In the genomic region with DNA sequence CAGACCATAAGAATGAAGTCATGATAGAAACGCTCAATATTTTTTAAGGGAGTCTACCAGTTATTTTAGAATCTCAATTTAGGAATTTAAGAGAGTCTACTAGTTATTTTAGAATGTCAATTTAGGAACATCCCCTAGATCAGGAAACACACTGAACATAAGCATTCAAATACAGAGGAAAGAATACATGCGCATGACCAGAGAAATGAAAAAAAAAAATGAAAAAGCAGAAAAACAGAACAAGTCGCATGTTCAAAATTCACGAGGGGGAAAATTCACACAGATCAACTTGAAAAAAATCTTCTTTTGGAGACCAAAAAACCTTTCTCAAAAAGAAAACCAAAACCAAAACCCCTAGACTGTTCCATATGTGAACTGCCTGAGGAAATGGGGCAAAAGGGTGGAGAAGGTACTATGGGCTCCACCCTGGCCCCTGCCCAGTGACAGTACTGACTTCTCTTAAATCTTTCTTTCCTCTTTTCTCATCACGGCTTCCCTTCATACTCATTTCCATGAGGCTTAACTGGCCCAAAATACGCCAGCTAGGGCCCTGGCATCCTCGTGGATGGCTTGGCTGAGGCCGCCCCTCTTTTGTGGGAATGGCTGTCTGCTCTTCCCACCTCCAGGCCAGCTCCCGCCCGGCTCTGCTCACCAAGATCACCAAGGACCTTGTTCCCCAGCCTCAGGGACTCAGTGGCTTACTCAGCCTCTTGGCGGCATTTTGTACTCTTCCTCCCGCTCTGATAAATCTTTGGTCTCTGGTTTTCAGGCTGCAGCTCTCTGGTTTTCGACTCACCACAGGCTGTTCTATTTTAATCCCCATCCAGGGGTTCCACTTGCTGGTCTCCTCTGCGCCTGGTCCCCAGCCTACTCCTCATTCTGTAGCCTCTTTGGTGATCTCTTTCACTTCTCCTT, we compare ENCODE assay signal across 8 cellular contexts. TPM values are rescaled to one million over a fixed set of nuclear protein-coding genes. Genes with fewer than 3 reads are reported as not detected.
DNase-seq lines count a peak whose midpoint lies in the region; ATAC-seq, FAIRE-seq and TF ChIP-seq lines count a peak whose summit lies in the region.

No MANE protein-coding gene starts in this region.

- no peak overlapping the region for H3K27ac ChIP-seq in OCI-LY3 (ENCODE audit: low read length)
- no peak overlapping the region for H3K27ac ChIP-seq in foreskin keratinocyte
- H3K27ac ChIP-seq in stomach: peak overlapping the region; percentile 2 to 65 (median 46)

- H3K27me3 Mint-ChIP-seq in HFFc6 (ENCODE audit: insufficient read depth): no peaks in the 10 kb centered on the region; the same call in none of the 2 replicates

- H3K9me3 Mint-ChIP-seq in HFFc6: no peaks in the 10 kb centered on the region

- TF ChIP-seq CTCF in HFFc6 (IDR thresholded peaks at IDR 0.05) (no peak), OCI-LY3 (IDR thresholded peaks at IDR 0.05; ENCODE audit: low read depth, low read length) (no peak), foreskin keratinocyte (conservative IDR thresholded peaks at IDR 0.05) (no peak), stomach (IDR thresholded peaks at IDR 0.05) (no peak), D721Med (IDR thresholded peaks at IDR 0.05; ENCODE audit: insufficient read depth, missing control alignments) (no peak)

- H3K9me3 ChIP-seq in OCI-LY3 (ENCODE audit: insufficient read depth, low read length): no peaks in the 10 kb centered on the region
- H3K9me3 ChIP-seq in stomach: no peaks in the 10 kb centered on the region

- no peak for TF ChIP-seq EP300 in stomach (IDR thresholded peaks at IDR 0.05)

- FAIRE-seq in D721Med (lab: Jason Lieb, UNC): no peak

- no peak overlapping the region for H2AFZ ChIP-seq in OCI-LY3 (ENCODE audit: low read depth, low read length)

- no peak overlapping the region for H3K9ac ChIP-seq in OCI-LY3 (ENCODE audit: low read length)

- no peak overlapping the region for H3K4me3 ChIP-seq in OCI-LY3 (ENCODE audit: low read length)
- peak overlapping the region in 1 of 4 donors; percentile 1 for H3K4me3 ChIP-seq in stomach

- peak; percentile 46 for ATAC-seq in GM18858 (IDR thresholded peaks at IDR 0.05; ENCODE audit: unreplicated experiment)
- ATAC-seq in foreskin keratinocyte: peak; percentile 19

- H3K27ac Mint-ChIP-seq in HFFc6: peak overlapping the region; percentile 57

- no peaks in the 10 kb centered on the region for H3K27me3 ChIP-seq in OCI-LY3 (ENCODE audit: low read depth, low read length)
- H3K27me3 ChIP-seq in foreskin keratinocyte: no peaks in the 10 kb centered on the region
- H3K27me3 ChIP-seq in stomach: no peaks in the 10 kb centered on the region

- WGBS in stomach, 5 donors: 73 to 89% (median 84%) methylated on average over 14 of the region's 14 CpGs

- H3K4me3 Mint-ChIP-seq in HFFc6: no peak overlapping the region

- H3K4me1 Mint-ChIP-seq in HFFc6 (ENCODE audit: low read depth): peaks cover 40% of the 10 kb centered on the region

- H3K36me3 Mint-ChIP-seq in HFFc6 (ENCODE audit: low read depth): peaks cover 14% of the 10 kb centered on the region

- H3K4me1 ChIP-seq in OCI-LY3 (ENCODE audit: low read length) (peaks cover 20% of the 10 kb centered on the region), foreskin keratinocyte (peaks cover under 1% of the 10 kb centered on the region), stomach (peaks cover 0 to 26% (median 14%) of the 10 kb centered on the region in 4 donors)

- TF ChIP-seq POLR2A in stomach (IDR thresholded peaks at IDR 0.05): no peak

- DNase-seq in HFFc6: no peak
- no peak for DNase-seq in foreskin keratinocyte
- DNase-seq in stomach: no peak
- no peak for DNase-seq in NCI-H446 (lab: John Stamatoyannopoulos, UW)
- no peak for DNase-seq in NCI-H524 treated with DMSO at 0.1 percent for 48 hours (lab: John Stamatoyannopoulos, UW)
- no peak for DNase-seq in D721Med (ENCODE audit: insufficient read length, low spot score)

- 0 out of 2 replicates have a peak, but pooled peaks cover 8% of the 10 kb centered on the region for H4K20me1 ChIP-seq in OCI-LY3 (ENCODE audit: insufficient read depth, low read length)

- H3K36me3 ChIP-seq in OCI-LY3 (replicated peaks; ENCODE audit: low read depth, low read length) (peaks cover 5% of the 10 kb centered on the region), stomach (peaks cover 0 to 4% (median 0%) of the 10 kb centered on the region in 4 donors)

- peaks cover 82% of the 10 kb centered on the region for H3K79me2 ChIP-seq in OCI-LY3 (ENCODE audit: low read length)

- H3K4me2 ChIP-seq in OCI-LY3 (ENCODE audit: low read length): peak overlapping the region; percentile 12; the same call in 1 of the 2 replicates

- intact Hi-C loops in stomach (cut with DNase I; ENCODE audit: low total_unique reads): no loop called here

RNA-seq across cellular contexts. Expression of gene ZBTB2, which starts 11.2 kb away (rescaled TPM):
- total RNA-seq in HFFc6 (2021; fragmentation: NEBNext Ultra II Directional; extraction: Animal tissue kit (Norgen Biotek cat#: 25700)): 10 to 100 TPM; 16.5 to 22.1 (median 19.3) TPM
- total RNA-seq in foreskin keratinocyte (15.9 and 16.5 TPM in 2 replicates), stomach (10 to 100 TPM in 1 of 5 donors, 1 to 10 TPM in 3, under 1 TPM in 1; 0.89 to 19.1 (median 7.5) TPM)
- polyA plus RNA-seq in foreskin keratinocyte (6.6 and 8.1 TPM in 2 replicates), stomach (1 to 10 TPM; 5.1 to 7.9 (median 7.5) TPM)

Comparison
In these comparisons a context has a peak if more than half of its experiments do, and no peak if none do; other contexts are left out.
1. H3K27ac ChIP-seq: peak in stomach (5 of 5); none in OCI-LY3 (single experiment) and foreskin keratinocyte (single experiment).